Comparison of ENCODE assay signal across 1 cellular context in genomic region chr17:50218071-50218759, GRCh38.
TF ChIP-seq lines count a peak whose summit lies in the region.

No MANE protein-coding gene starts in this region.

TF ChIP-seq in K562, 482 proteins besides CTCF, POLR2A, EP300 and RAD21:
- TF ChIP-seq TFE3 (CRISPR knock-in tag; IDR thresholded peaks at IDR 0.05), result peak; percentile 48
- no peak for TF ChIP-seq YY1 (IDR thresholded peaks at IDR 0.05; ENCODE audit: borderline replicate concordance in 1 of 3, control insufficient read depth in 1 of 3, extremely low read depth in 1 of 3, insufficient read depth in 3 of 3, insufficient read length in 1 of 3, insufficient replicate concordance in 2 of 3, low read depth in 1 of 3, low read length in 2 of 3)
- TF ChIP-seq CAMTA2 (CRISPR knock-in tag; conservative IDR thresholded peaks at IDR 0.05), result no peak
